ENCODE assay signal across 15 cellular contexts in the genomic region with DNA sequence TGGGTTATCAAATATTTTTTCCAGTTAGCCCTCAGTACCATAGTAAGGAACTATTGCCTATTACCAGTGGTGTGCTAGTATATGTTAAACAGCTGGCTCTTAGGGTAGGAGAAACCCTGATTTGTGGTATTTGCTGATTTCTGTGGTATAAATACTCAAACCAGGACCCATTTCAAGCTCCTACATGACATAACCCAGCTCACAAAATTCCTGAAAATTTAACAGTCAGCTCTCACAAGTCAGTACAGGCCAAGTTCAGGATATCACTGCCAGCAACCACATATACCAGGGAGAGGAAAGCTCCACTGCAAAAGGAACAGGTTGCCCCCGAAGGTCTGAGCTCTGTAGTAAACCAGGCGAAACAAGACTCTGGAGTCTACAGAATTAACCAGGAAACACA.
A peak's percentile ranks its signal among the peaks of the same experiment; 100 is the strongest.
DNase-seq lines count a peak whose midpoint lies in the region; ATAC-seq and TF ChIP-seq lines count a peak whose summit lies in the region.
"Had no signal": no experiment of that assay in that cellular context is flagged by ENCODE, and none has a peak within 500 bp of the region (broad histone marks: within the 10 kb centered on the region; RNA-seq: fewer than 3 reads in every experiment).

No MANE protein-coding gene starts in this region.

- TF ChIP-seq CTCF in WTC11 (IDR thresholded peaks at IDR 0.05) (no peak), fibroblast of the aortic adventitia (IDR thresholded peaks at IDR 0.05; ENCODE audit: insufficient read depth, low read length) (no peak), testis (IDR thresholded peaks at IDR 0.05) (no peak)

- peak; percentile 22; the same call in 1 of the 2 replicates for ATAC-seq in WTC11
- no peak for ATAC-seq in T-cell (replicated peaks in 1 of 4)
- ATAC-seq in HG03159 (IDR thresholded peaks at IDR 0.05; ENCODE audit: unreplicated experiment), result no peak
- ATAC-seq: activated T-helper 17 cell treated with anti-CD3 and anti-CD28 coated beads, Interleukin-2, amount 50 U/mL, for 72 hours had no signal

- no peaks in the 10 kb centered on the region for H3K36me3 ChIP-seq in testis (ENCODE audit: low read depth, missing control alignments)
- H3K36me3 ChIP-seq: SJSA1, thyroid gland had no signal

- H3K4me1 ChIP-seq in testis, result peaks cover 15% of the 10 kb centered on the region
- H3K4me1 ChIP-seq: thyroid gland had no signal

- 43 to 79% methylated on average over 2 of the region's 2 CpGs for WGBS in testis, 2 donors

- H3K9me3 Mint-ChIP-seq in WTC11, result no peaks in the 10 kb centered on the region
- H3K9me3 Mint-ChIP-seq in T-cell, result peaks cover 11 to 25% (median 16%) of the 10 kb centered on the region in 3 donors

- CTCF ChIA-PET in WTC11 (lab: Charles Lee), result interaction anchor here (0.6 to 1.3 kb wide), 2 partner anchors 119 to 435 kb away, joined by 3 read pairs; no protein-coding TSS in a partner anchor
- CTCF ChIA-PET in T-cell (lab: Charles Lee), result no interaction called here

- TF ChIP-seq POLR2A in testis (IDR thresholded peaks at IDR 0.05), result no peak

- DNase-seq in DMS153 (lab: John Stamatoyannopoulos, UW) (peak; percentile 33), DMS153 treated with DMSO at 0.1 percent for 48 hours (lab: John Stamatoyannopoulos, UW; ENCODE audit: unreplicated experiment) (no peak), WTC11 (ENCODE audit: low spot score) (no peak), fibroblast of the aortic adventitia (ENCODE audit: low read depth) (peak; percentile 40), testis (no peak), T-cell (no peak), H4 (ENCODE audit: low spot score) (no peak)
- DNase-seq: activated CD4-positive, CD25-positive, alpha-beta regulatory T cell treated with anti-CD3 and anti-CD28 coated beads, Interleukin-2, amount 50 U/mL, for 72 hours; effector memory CD4-positive, alpha-beta T cell; NCI-H526; thyroid gland had no signal

- intact Hi-C loops in testis (cut with DNase I; ENCODE audit: low total_unique reads), result no loop called here

- H3K4me3 Mint-ChIP-seq in WTC11 (no peak overlapping the region), T-cell (no peak overlapping the region)
- H3K4me3 Mint-ChIP-seq: activated T-helper 17 cell treated with anti-CD3 and anti-CD28 coated beads, Interleukin-2, amount 50 U/mL, for 72 hours; central memory CD8-positive, alpha-beta T cell had no signal

- peaks cover 34% of the 10 kb centered on the region for H3K4me1 Mint-ChIP-seq in WTC11
- H3K4me1 Mint-ChIP-seq in T-cell, result no peaks in the 10 kb centered on the region
- H3K4me1 Mint-ChIP-seq: activated T-helper 17 cell treated with anti-CD3 and anti-CD28 coated beads, Interleukin-2, amount 50 U/mL, for 72 hours; central memory CD8-positive, alpha-beta T cell had no signal

- H3K4me3 ChIP-seq in fibroblast of the aortic adventitia (ENCODE audit: low read depth, low read length), result no peak overlapping the region
- no peak overlapping the region for H3K4me3 ChIP-seq in testis
- H3K4me3 ChIP-seq: SJSA1, thyroid gland had no signal

- peak overlapping the region; percentile 9 to 64 for H3K27ac ChIP-seq in testis
- H3K27ac ChIP-seq: thyroid gland had no signal

- no peaks in the 10 kb centered on the region for H3K36me3 Mint-ChIP-seq in WTC11
- no peaks in the 10 kb centered on the region for H3K36me3 Mint-ChIP-seq in T-cell

- no peaks in the 10 kb centered on the region for H3K9me3 ChIP-seq in testis
- H3K9me3 ChIP-seq: SJSA1, thyroid gland had no signal

- H3K27me3 Mint-ChIP-seq in WTC11 (ENCODE audit: low read depth) (no peaks in the 10 kb centered on the region), T-cell (no peaks in the 10 kb centered on the region)
- H3K27me3 Mint-ChIP-seq: activated T-helper 17 cell treated with anti-CD3 and anti-CD28 coated beads, Interleukin-2, amount 50 U/mL, for 72 hours; central memory CD8-positive, alpha-beta T cell had no signal

- POLR2A ChIA-PET in WTC11 (lab: Charles Lee) (no interaction called here), T-cell (lab: Charles Lee) (no interaction called here)

- H3K27ac Mint-ChIP-seq in WTC11, result no peak overlapping the region
- H3K27ac Mint-ChIP-seq in T-cell, result no peak overlapping the region
- H3K27ac Mint-ChIP-seq: activated T-helper 17 cell treated with anti-CD3 and anti-CD28 coated beads, Interleukin-2, amount 50 U/mL, for 72 hours had no signal

- H3K27me3 ChIP-seq in testis, result no peaks in the 10 kb centered on the region
- H3K27me3 ChIP-seq: SJSA1, thyroid gland had no signal

TF ChIP-seq in WTC11, 78 proteins besides CTCF, POLR2A, EP300 and RAD21:
- TF ChIP-seq, protein P1, sequence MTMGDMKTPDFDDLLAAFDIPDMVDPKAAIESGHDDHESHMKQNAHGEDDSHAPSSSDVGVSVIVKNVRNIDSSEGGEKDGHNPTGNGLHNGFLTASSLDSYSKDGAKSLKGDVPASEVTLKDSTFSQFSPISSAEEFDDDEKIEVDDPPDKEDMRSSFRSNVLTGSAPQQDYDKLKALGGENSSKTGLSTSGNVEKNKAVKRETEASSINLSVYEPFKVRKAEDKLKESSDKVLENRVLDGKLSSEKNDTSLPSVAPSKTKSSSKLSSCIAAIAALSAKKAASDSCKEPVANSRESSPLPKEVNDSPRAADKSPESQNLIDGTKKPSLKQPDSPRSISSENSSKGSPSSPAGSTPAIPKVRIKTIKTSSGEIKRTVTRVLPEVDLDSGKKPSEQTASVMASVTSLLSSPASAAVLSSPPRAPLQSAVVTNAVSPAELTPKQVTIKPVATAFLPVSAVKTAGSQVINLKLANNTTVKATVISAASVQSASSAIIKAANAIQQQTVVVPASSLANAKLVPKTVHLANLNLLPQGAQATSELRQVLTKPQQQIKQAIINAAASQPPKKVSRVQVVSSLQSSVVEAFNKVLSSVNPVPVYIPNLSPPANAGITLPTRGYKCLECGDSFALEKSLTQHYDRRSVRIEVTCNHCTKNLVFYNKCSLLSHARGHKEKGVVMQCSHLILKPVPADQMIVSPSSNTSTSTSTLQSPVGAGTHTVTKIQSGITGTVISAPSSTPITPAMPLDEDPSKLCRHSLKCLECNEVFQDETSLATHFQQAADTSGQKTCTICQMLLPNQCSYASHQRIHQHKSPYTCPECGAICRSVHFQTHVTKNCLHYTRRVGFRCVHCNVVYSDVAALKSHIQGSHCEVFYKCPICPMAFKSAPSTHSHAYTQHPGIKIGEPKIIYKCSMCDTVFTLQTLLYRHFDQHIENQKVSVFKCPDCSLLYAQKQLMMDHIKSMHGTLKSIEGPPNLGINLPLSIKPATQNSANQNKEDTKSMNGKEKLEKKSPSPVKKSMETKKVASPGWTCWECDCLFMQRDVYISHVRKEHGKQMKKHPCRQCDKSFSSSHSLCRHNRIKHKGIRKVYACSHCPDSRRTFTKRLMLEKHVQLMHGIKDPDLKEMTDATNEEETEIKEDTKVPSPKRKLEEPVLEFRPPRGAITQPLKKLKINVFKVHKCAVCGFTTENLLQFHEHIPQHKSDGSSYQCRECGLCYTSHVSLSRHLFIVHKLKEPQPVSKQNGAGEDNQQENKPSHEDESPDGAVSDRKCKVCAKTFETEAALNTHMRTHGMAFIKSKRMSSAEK (CRISPR knock-in tag; IDR thresholded peaks at IDR 0.05; ENCODE audit: borderline replicate concordance), result no peak

Comparison
In these comparisons a context has a peak if more than half of its experiments do, and no peak if none do; other contexts are left out.
1. DNase-seq: peak in DMS153 (single experiment) and fibroblast of the aortic adventitia (single experiment); none in DMS153 treated with DMSO at 0.1 percent for 48 hours (single experiment), WTC11 (single experiment), testis (single experiment), T-cell (0 of 34) and H4 (single experiment).